In the genomic region with DNA sequence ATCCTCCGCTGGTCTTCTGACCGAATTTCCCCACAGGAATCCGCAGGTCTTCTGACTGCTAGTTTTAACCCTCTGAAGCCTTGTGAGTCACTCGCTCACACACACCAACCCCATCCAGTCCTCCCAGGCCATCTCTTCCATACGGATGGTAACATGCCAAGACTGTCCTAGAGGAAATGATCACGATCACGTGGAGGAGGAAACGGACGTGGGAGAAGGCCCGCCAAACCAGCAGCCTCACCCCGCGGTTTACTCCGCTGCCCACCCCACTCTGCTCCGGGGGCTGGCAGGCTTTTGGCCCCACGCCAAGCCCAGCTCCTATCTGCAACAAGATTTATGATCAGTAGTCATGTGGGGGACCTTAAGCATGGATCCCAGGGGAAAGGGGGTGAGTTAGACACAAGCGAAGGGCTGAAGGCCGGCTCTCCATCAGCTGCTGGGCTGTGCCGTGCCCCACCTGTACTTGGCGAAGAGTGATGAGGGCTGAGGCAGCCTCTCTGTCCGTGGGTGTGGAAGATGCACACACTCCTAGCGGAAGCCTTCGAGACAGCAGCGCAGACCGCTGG, we compare ENCODE assay signal across 8 cellular contexts. TPM values are rescaled to one million over a fixed set of nuclear protein-coding genes. Genes with fewer than 3 reads are reported as not detected.
A peak's percentile ranks its signal among the peaks of the same experiment; 100 is the strongest.
DNase-seq lines count a peak whose midpoint lies in the region; ATAC-seq, FAIRE-seq and TF ChIP-seq lines count a peak whose summit lies in the region.

No MANE protein-coding gene starts in this region.

- no peak for TF ChIP-seq RAD21 in neural cell (conservative IDR thresholded peaks at IDR 0.05)

- H3K4me3 ChIP-seq in KMS-11 (IDR thresholded peaks at IDR 0.05; ENCODE audit: insufficient read depth, low read depth, low read length) = no peak overlapping the region
- H3K4me3 ChIP-seq in epithelial cell of proximal tubule (ENCODE audit: low read depth, low read length) = peak overlapping the region; percentile 94
- peak overlapping the region; percentile 99 for H3K4me3 ChIP-seq in neural cell (ENCODE audit: low read length)

- peak overlapping the region; percentile 2; the same call in 1 of the 2 replicates for H3K9ac ChIP-seq in KMS-11
- peak overlapping the region; percentile 92 for H3K9ac ChIP-seq in neural cell (ENCODE audit: low read length)

- H3K4me2 ChIP-seq in KMS-11 (peak overlapping the region; percentile 91), neural cell (ENCODE audit: low read length) (peak overlapping the region; percentile 87)

- no peaks in the 10 kb centered on the region for H4K20me1 ChIP-seq in KMS-11 (ENCODE audit: insufficient read depth)
- H4K20me1 ChIP-seq in neural cell (ENCODE audit: insufficient read depth) = no peaks in the 10 kb centered on the region

- H3K27ac Mint-ChIP-seq in T-helper 1 cell treated with Interleukin-12 subunit alpha and Interleukin-12 subunit beta and Interleukin-4 antibody, amounts not matched to agents 30 μg/mL and 1 μg/mL, for 36 hours = peak overlapping the region; percentile 88

- H2AFZ ChIP-seq in KMS-11 (ENCODE audit: low read depth) (peak overlapping the region; percentile 76; the same call in 1 of the 2 replicates), neural cell (ENCODE audit: low read depth, low read length) (no peak overlapping the region)

- H3K9me3 Mint-ChIP-seq in T-helper 1 cell treated with Interleukin-12 subunit alpha and Interleukin-12 subunit beta and Interleukin-4 antibody, amounts not matched to agents 30 μg/mL and 1 μg/mL, for 36 hours = no peaks in the 10 kb centered on the region

- DNase-seq in ELR (ENCODE audit: low read depth) (peak; percentile 100), epithelial cell of proximal tubule (ENCODE audit: low read depth) (peak; percentile 83), GM12891 (ENCODE audit: insufficient read length, low spot score) (no peak)
- DNase-seq in stimulated activated CD4-positive, alpha-beta T cell treated with anti-CD3 and anti-CD28 coated beads, Interleukin-4, amount 100 ng/mL, for 1 hour = no peak

- no peaks in the 10 kb centered on the region for H3F3A ChIP-seq in neural cell (ENCODE audit: insufficient read depth, low read length, poor library complexity, severe bottlenecking)

- no peak for TF ChIP-seq POLR2A in GM12891 (IDR thresholded peaks at IDR 0.05; ENCODE audit: low read depth, low read length)

- peaks cover 8% of the 10 kb centered on the region for H3K36me3 Mint-ChIP-seq in T-helper 1 cell treated with Interleukin-12 subunit alpha and Interleukin-12 subunit beta and Interleukin-4 antibody, amounts not matched to agents 30 μg/mL and 1 μg/mL, for 36 hours (ENCODE audit: low read depth)

- TF ChIP-seq CTCF in KMS-11 (conservative IDR thresholded peaks at IDR 0.05; ENCODE audit: low read depth, low read length) (no peak; the same call in 1 of the 2 replicates), epithelial cell of proximal tubule (conservative IDR thresholded peaks at IDR 0.05; ENCODE audit: low read depth, low read length) (no peak), neural cell (IDR thresholded peaks at IDR 0.05; ENCODE audit: poor library complexity, severe bottlenecking) (no peak)

- FAIRE-seq in GM12891 (lab: Jason Lieb, UNC) = no peak

- H3K9me2 ChIP-seq in neural cell (ENCODE audit: insufficient read depth, low read length) = no peaks in the 10 kb centered on the region

- no peaks in the 10 kb centered on the region for H3K9me3 ChIP-seq in neural cell (ENCODE audit: low read length)

- H3K36me3 ChIP-seq in KMS-11 (ENCODE audit: insufficient read depth) (no peaks in the 10 kb centered on the region; the same call in 1 of the 2 replicates), neural cell (ENCODE audit: insufficient read depth, low read length) (no peaks in the 10 kb centered on the region)

- H3K4me3 Mint-ChIP-seq in T-helper 1 cell treated with Interleukin-12 subunit alpha and Interleukin-12 subunit beta and Interleukin-4 antibody, amounts not matched to agents 30 μg/mL and 1 μg/mL, for 36 hours = peak overlapping the region; percentile 86

- peaks cover 19% of the 10 kb centered on the region for H3K4me1 Mint-ChIP-seq in T-helper 1 cell treated with Interleukin-12 subunit alpha and Interleukin-12 subunit beta and Interleukin-4 antibody, amounts not matched to agents 30 μg/mL and 1 μg/mL, for 36 hours (ENCODE audit: low read depth)

- H3K79me2 ChIP-seq in KMS-11 (ENCODE audit: insufficient read depth, low read depth) (peaks cover 20% of the 10 kb centered on the region), neural cell (replicated peaks; ENCODE audit: insufficient read depth, low read length) (peaks cover 13% of the 10 kb centered on the region)

- H3K27me3 ChIP-seq in KMS-11 (ENCODE audit: insufficient read depth, low read depth) (no peaks in the 10 kb centered on the region), neural cell (ENCODE audit: insufficient read depth, low read depth, low read length) (peaks cover 3% of the 10 kb centered on the region)

- H3K4me1 ChIP-seq in KMS-11 (ENCODE audit: low read depth, poor library complexity, severe bottlenecking) = peaks cover 41% of the 10 kb centered on the region

- TF ChIP-seq EP300 in neural cell (conservative IDR thresholded peaks at IDR 0.05; ENCODE audit: poor library complexity, severe bottlenecking) = no peak

- ATAC-seq in HG03159 (IDR thresholded peaks at IDR 0.05; ENCODE audit: unreplicated experiment) = no peak

- H3K27ac ChIP-seq in KMS-11 (peak overlapping the region; percentile 45), neural cell (ENCODE audit: low read length) (peak overlapping the region; percentile 83)

- no peaks in the 10 kb centered on the region for H3K27me3 Mint-ChIP-seq in T-helper 1 cell treated with Interleukin-12 subunit alpha and Interleukin-12 subunit beta and Interleukin-4 antibody, amounts not matched to agents 30 μg/mL and 1 μg/mL, for 36 hours (ENCODE audit: low read depth)

TF ChIP-seq in neural cell, 6 proteins besides CTCF, POLR2A, EP300 and RAD21 (continues in another document):
- TF ChIP-seq EZH2 (IDR thresholded peaks at IDR 0.05; ENCODE audit: borderline replicate concordance, insufficient read depth, low read length, poor library complexity, severe bottlenecking) = no peak
- TF ChIP-seq, protein P1, sequence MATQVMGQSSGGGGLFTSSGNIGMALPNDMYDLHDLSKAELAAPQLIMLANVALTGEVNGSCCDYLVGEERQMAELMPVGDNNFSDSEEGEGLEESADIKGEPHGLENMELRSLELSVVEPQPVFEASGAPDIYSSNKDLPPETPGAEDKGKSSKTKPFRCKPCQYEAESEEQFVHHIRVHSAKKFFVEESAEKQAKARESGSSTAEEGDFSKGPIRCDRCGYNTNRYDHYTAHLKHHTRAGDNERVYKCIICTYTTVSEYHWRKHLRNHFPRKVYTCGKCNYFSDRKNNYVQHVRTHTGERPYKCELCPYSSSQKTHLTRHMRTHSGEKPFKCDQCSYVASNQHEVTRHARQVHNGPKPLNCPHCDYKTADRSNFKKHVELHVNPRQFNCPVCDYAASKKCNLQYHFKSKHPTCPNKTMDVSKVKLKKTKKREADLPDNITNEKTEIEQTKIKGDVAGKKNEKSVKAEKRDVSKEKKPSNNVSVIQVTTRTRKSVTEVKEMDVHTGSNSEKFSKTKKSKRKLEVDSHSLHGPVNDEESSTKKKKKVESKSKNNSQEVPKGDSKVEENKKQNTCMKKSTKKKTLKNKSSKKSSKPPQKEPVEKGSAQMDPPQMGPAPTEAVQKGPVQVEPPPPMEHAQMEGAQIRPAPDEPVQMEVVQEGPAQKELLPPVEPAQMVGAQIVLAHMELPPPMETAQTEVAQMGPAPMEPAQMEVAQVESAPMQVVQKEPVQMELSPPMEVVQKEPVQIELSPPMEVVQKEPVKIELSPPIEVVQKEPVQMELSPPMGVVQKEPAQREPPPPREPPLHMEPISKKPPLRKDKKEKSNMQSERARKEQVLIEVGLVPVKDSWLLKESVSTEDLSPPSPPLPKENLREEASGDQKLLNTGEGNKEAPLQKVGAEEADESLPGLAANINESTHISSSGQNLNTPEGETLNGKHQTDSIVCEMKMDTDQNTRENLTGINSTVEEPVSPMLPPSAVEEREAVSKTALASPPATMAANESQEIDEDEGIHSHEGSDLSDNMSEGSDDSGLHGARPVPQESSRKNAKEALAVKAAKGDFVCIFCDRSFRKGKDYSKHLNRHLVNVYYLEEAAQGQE (IDR thresholded peaks at IDR 0.05; ENCODE audit: borderline replicate concordance) = no peak

TF ChIP-seq in GM12891, 5 proteins besides CTCF, POLR2A, EP300 and RAD21:
- TF ChIP-seq TAF1 (IDR thresholded peaks at IDR 0.05; ENCODE audit: low read depth, low read length) = no peak
- TF ChIP-seq POLR2AphosphoS5 (IDR thresholded peaks at IDR 0.05; ENCODE audit: low read depth, low read length) = no peak
- no peak for TF ChIP-seq PAX5 (IDR thresholded peaks at IDR 0.05; ENCODE audit: insufficient read depth, low read length, severe bottlenecking)
- TF ChIP-seq POU2F2 (IDR thresholded peaks at IDR 0.05; ENCODE audit: low read depth, low read length) = no peak
- no peak for TF ChIP-seq SPI1 (IDR thresholded peaks at IDR 0.05; ENCODE audit: low read depth, low read length)

RNA-seq across cellular contexts. Expression of a gene that starts 1.5 kb away (rescaled TPM):
- total RNA-seq in epithelial cell of proximal tubule = 33.8 and 38.2 TPM in 2 replicates
- polyA plus RNA-seq in neural cell = 56.3 and 61.5 TPM in 2 replicates
- 55.7 and 61.8 TPM in 2 replicates for polyA minus RNA-seq in neural cell
- polyA plus RNA-seq in GM12891 (2012; ENCODE audit: low read depth, missing spikeins) = 12.7 TPM

RNA-seq across cellular contexts. Expression of a gene that starts 25.5 kb away (rescaled TPM):
- total RNA-seq in epithelial cell of proximal tubule = 0.51 TPM in 1 of 2 replicates, not detected in the other
- 3.6 and 4.8 TPM in 2 replicates for polyA plus RNA-seq in neural cell
- polyA minus RNA-seq in neural cell = 7.3 and 9.7 TPM in 2 replicates
- polyA plus RNA-seq in GM12891 (2012; ENCODE audit: low read depth, missing spikeins) = 1.5 TPM

RNA-seq across cellular contexts. Expression of a gene that starts 41.1 kb away (rescaled TPM):
- 8,322 and 8,951 TPM in 2 replicates for total RNA-seq in epithelial cell of proximal tubule
- polyA plus RNA-seq in neural cell = 8,273 and 9,187 TPM in 2 replicates
- 9,577 and 9,692 TPM in 2 replicates for polyA minus RNA-seq in neural cell
- 3,652 TPM for polyA plus RNA-seq in GM12891 (2012; ENCODE audit: low read depth, missing spikeins)

Comparison
In these comparisons a context has a peak if more than half of its experiments do, and no peak if none do; other contexts are left out.
1. DNase-seq: peak in ELR (single experiment) and epithelial cell of proximal tubule (single experiment); none in GM12891 (single experiment) and stimulated activated CD4-positive, alpha-beta T cell treated with anti-CD3 and anti-CD28 coated beads, Interleukin-4, amount 100 ng/mL, for 1 hour (single experiment).